Comparison of ENCODE assay signal across 11 cellular contexts in the genomic region with DNA sequence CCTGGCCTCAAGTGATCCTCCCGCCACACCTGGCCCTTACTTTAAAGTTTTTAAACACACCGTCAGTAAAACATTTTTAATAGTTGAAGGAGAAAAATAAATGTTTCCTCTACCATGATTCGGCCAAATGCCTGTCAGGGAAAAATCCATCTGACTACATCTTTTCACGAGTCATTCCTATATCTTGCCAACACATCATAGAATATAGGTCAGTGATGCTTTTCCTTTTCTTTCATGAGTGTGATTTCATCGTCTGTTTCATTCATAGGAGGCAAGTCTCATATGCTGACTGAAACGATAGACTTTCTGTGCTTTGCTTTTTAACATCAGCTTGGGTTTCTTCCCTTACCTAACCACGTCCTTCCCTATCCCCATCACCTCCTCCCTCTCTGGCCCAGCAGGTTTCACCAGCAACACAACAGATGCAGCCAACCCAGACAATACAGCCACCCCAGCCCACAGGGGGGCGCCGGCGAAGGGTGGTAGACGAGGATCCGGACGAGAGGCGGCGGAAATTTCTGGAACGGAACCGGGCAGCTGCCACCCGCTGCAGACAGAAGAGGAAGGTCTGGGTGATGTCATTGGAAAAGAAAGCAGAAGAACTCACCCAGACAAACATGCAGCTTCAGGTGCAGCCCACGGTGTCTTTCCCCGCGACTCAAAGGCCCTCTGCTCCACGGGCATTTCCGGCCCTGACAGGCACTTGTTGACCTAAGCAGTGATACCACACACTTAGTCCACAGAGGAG.
A peak's percentile ranks its signal among the peaks of the same experiment; 100 is the strongest.
DNase-seq lines count a peak whose midpoint lies in the region; ATAC-seq and TF ChIP-seq lines count a peak whose summit lies in the region.
"Had no signal": no experiment of that assay in that cellular context is flagged by ENCODE, and none has a peak within 500 bp of the region (broad histone marks: within the 10 kb centered on the region; RNA-seq: fewer than 3 reads in every experiment).

No MANE protein-coding gene starts in this region.

- H3K79me2 ChIP-seq in OCI-LY7 (ENCODE audit: insufficient read depth, low read depth, low read length) = no peaks in the 10 kb centered on the region

- 93% methylated on average over 23 of the region's 23 CpGs for WGBS in right cardiac atrium
- WGBS in aorta, 2 donors = 83% methylated on average over 23 of the region's 23 CpGs

- CTCF ChIA-PET in OCI-LY7 (lab: Charles Lee; ENCODE audit: unreplicated experiment) = no interaction called here

- no peak overlapping the region for H3K27ac Mint-ChIP-seq in glutamatergic neuron (ENCODE audit: unreplicated experiment)
- no peak overlapping the region for H3K27ac Mint-ChIP-seq in stimulated activated effector memory CD8-positive, alpha-beta T cell treated with anti-CD3 and anti-CD28 coated beads, Interleukin-12 subunit alpha, Interleukin-12 subunit beta, amount 100 ng/mL, for 72 hours

- H3K4me1 ChIP-seq in right cardiac atrium (ENCODE audit: control insufficient read depth, insufficient read depth, low read length) = peaks cover 2% of the 10 kb centered on the region
- H3K4me1 ChIP-seq in OCI-LY7 (ENCODE audit: insufficient read depth, low read length, poor library complexity, severe bottlenecking) = peaks cover 8% of the 10 kb centered on the region
- peaks cover 0 to 3% of the 10 kb centered on the region in 2 donors for H3K4me1 ChIP-seq in aorta (ENCODE audit: control insufficient read depth in 1 of 2, insufficient read depth in 2 of 2, low read length in 2 of 2)
- H3K4me1 ChIP-seq: uterus had no signal

- no peak overlapping the region for H3K4me3 ChIP-seq in right cardiac atrium (ENCODE audit: low read length)
- no peak overlapping the region for H3K4me3 ChIP-seq in OCI-LY7 (ENCODE audit: low read depth, low read length, poor library complexity, severe bottlenecking)
- no peak overlapping the region for H3K4me3 ChIP-seq in aorta (ENCODE audit: low read length in 2 of 2)
- H3K4me3 ChIP-seq: uterus had no signal

- peaks cover 1% of the 10 kb centered on the region for H3K27me3 Mint-ChIP-seq in glutamatergic neuron (ENCODE audit: unreplicated experiment)

- H3K36me3 ChIP-seq in OCI-LY7 (ENCODE audit: insufficient read depth, low read length) (no peaks in the 10 kb centered on the region), aorta (ENCODE audit: control insufficient read depth in 1 of 2, insufficient read depth in 2 of 2, low read length in 1 of 2) (peaks cover 0 to 1% of the 10 kb centered on the region in 2 donors)
- H3K36me3 ChIP-seq: uterus had no signal

- no peaks in the 10 kb centered on the region for H3K27me3 ChIP-seq in right cardiac atrium (ENCODE audit: control insufficient read depth, insufficient read depth)
- no peaks in the 10 kb centered on the region for H3K27me3 ChIP-seq in aorta (ENCODE audit: control insufficient read depth in 1 of 2, insufficient read depth in 2 of 2, low read length in 1 of 2)
- H3K27me3 ChIP-seq: uterus had no signal

- H3K4me2 ChIP-seq in OCI-LY7 (ENCODE audit: low read length) = peak overlapping the region; percentile 4; the same call in 1 of the 2 replicates

- peaks cover 10% of the 10 kb centered on the region for H3K4me1 Mint-ChIP-seq in glutamatergic neuron (ENCODE audit: low read depth, unreplicated experiment)
- no peaks in the 10 kb centered on the region for H3K4me1 Mint-ChIP-seq in stimulated activated effector memory CD8-positive, alpha-beta T cell treated with anti-CD3 and anti-CD28 coated beads, Interleukin-12 subunit alpha, Interleukin-12 subunit beta, amount 100 ng/mL, for 72 hours

- H3K27ac ChIP-seq in right cardiac atrium (ENCODE audit: low read length) (no peak overlapping the region), OCI-LY7 (ENCODE audit: low read depth, low read length, poor library complexity, severe bottlenecking) (no peak overlapping the region), aorta (ENCODE audit: low read depth in 1 of 2, low read length in 2 of 2) (no peak overlapping the region)
- H3K27ac ChIP-seq: uterus had no signal

- H4K20me1 ChIP-seq in OCI-LY7 (ENCODE audit: insufficient read depth, low read length) = no peaks in the 10 kb centered on the region

- ATAC-seq in right cardiac atrium (no peak), left cardiac atrium (no peak), aorta (ENCODE audit: low FRiP score) (no peak)
- ATAC-seq in stimulated activated effector memory CD8-positive, alpha-beta T cell treated with anti-CD3 and anti-CD28 coated beads, Interleukin-12 subunit alpha, Interleukin-12 subunit beta, amount 100 ng/mL, for 72 hours = no peak

- no peak for TF ChIP-seq POLR2A in erythroblast (IDR thresholded peaks at IDR 0.05; ENCODE audit: low read length)

- POLR2A ChIA-PET in OCI-LY7 (lab: Charles Lee) = interaction anchor here (0.6 to 1.0 kb wide), 3 partner anchors 8 to 60 kb away, joined by 3 read pairs; no protein-coding TSS in a partner anchor

- H3K9me3 Mint-ChIP-seq in glutamatergic neuron (ENCODE audit: unreplicated experiment) = no peaks in the 10 kb centered on the region
- peaks cover 4% of the 10 kb centered on the region for H3K9me3 Mint-ChIP-seq in stimulated activated effector memory CD8-positive, alpha-beta T cell treated with anti-CD3 and anti-CD28 coated beads, Interleukin-12 subunit alpha, Interleukin-12 subunit beta, amount 100 ng/mL, for 72 hours

- intact Hi-C loops in right cardiac atrium (cut with DNase I) = no loop called here
- intact Hi-C loops in left cardiac atrium (cut with DNase I) = no loop called here
- intact Hi-C loops in OCI-LY7 (cut with micrococcal nuclease; ENCODE audit: unreplicated experiment) = loop anchor here (2.0 to 5.0 kb wide), 2 partner anchors 22 to 43 kb away; no protein-coding TSS in a partner anchor
- intact Hi-C loops in aorta (cut with DNase I) = no loop called here

- peak; percentile 60 for TF ChIP-seq CTCF in OCI-LY7 (conservative IDR thresholded peaks at IDR 0.05; ENCODE audit: low read length)
- TF ChIP-seq CTCF in glutamatergic neuron (IDR thresholded peaks at IDR 0.05; ENCODE audit: partially characterized antibody, unreplicated experiment) = no peak

- DNase-seq in right cardiac atrium (peak in 2 of 3 donors; percentile 62 to 77), left cardiac atrium (no peak), OCI-LY7 (ENCODE audit: low spot score) (peak; percentile 28), glutamatergic neuron (peak; percentile 19), aorta (peak; percentile 63 to 76), SKM-1 (lab: John Stamatoyannopoulos, UW; ENCODE audit: unreplicated experiment) (no peak), erythroblast (lab: John Stamatoyannopoulos, UW) (no peak)
- no peak for DNase-seq in stimulated activated effector memory CD8-positive, alpha-beta T cell treated with anti-CD3 and anti-CD28 coated beads, Interleukin-12 subunit alpha, Interleukin-12 subunit beta, amount 100 ng/mL, for 72 hours (ENCODE audit: low spot score in 2 of 2)
- DNase-seq: NCI-H2081, T-helper 1 cell, uterus had no signal

- no peak overlapping the region for H2AFZ ChIP-seq in OCI-LY7 (ENCODE audit: low read length)

- H3K4me3 Mint-ChIP-seq in glutamatergic neuron (ENCODE audit: unreplicated experiment) = no peak overlapping the region
- no peak overlapping the region for H3K4me3 Mint-ChIP-seq in stimulated activated effector memory CD8-positive, alpha-beta T cell treated with anti-CD3 and anti-CD28 coated beads, Interleukin-12 subunit alpha, Interleukin-12 subunit beta, amount 100 ng/mL, for 72 hours

- H3K9me3 ChIP-seq in right cardiac atrium (ENCODE audit: control insufficient read depth, low read length) (no peaks in the 10 kb centered on the region), OCI-LY7 (ENCODE audit: low read length) (no peaks in the 10 kb centered on the region), aorta (ENCODE audit: control insufficient read depth, low read length) (no peaks in the 10 kb centered on the region)
- H3K9me3 ChIP-seq: uterus had no signal

- no TSS peak for BruUV-seq in OCI-LY7 (replicated peaks; lab: Mats Ljungman, UMichigan)

- peaks cover 16% of the 10 kb centered on the region for H3K36me3 Mint-ChIP-seq in glutamatergic neuron (ENCODE audit: unreplicated experiment)
- no peaks in the 10 kb centered on the region for H3K36me3 Mint-ChIP-seq in stimulated activated effector memory CD8-positive, alpha-beta T cell treated with anti-CD3 and anti-CD28 coated beads, Interleukin-12 subunit alpha, Interleukin-12 subunit beta, amount 100 ng/mL, for 72 hours

- H3K9me2 ChIP-seq in OCI-LY7 (ENCODE audit: insufficient read depth, low read length) = no peaks in the 10 kb centered on the region

Comparison
In these comparisons a context has a peak if more than half of its experiments do, and no peak if none do; other contexts are left out.
1. DNase-seq: peak in right cardiac atrium (2 of 3), OCI-LY7 (single experiment), glutamatergic neuron (single experiment) and aorta (2 of 2); none in left cardiac atrium (single experiment), stimulated activated effector memory CD8-positive, alpha-beta T cell treated with anti-CD3 and anti-CD28 coated beads, Interleukin-12 subunit alpha, Interleukin-12 subunit beta, amount 100 ng/mL, for 72 hours (0 of 2), SKM-1 (single experiment) and erythroblast (0 of 2).